ENCODE assay signal across 9 cellular contexts in genomic region chr1:228749765-228750164, GRCh38. TPM values are rescaled to one million over a fixed set of nuclear protein-coding genes. Genes with fewer than 3 reads are reported as not detected.
"Had no signal": no experiment of that assay in that cellular context is flagged by ENCODE, and none has a peak within 500 bp of the region (broad histone marks: within the 10 kb centered on the region; RNA-seq: fewer than 3 reads in every experiment).

No MANE protein-coding gene starts in this region.

- ATAC-seq: K562 had no signal

- DNase-seq: IMR-90, KBM-7, KG1 had no signal

- H3K27ac ChIP-seq: HL-60, KMS-11 had no signal

- FAIRE-seq: HTR-8/SVneo, K562 had no signal

- H3K9ac ChIP-seq: KMS-11 had no signal

- H3K4me3 ChIP-seq: K562 had no signal

- H3K4me2 ChIP-seq: KMS-11 had no signal

RNA-seq across cellular contexts. Expression of gene RHOU, which starts 14.5 kb away (rescaled TPM):
- total RNA-seq: HT1080 had no signal
- polyA plus RNA-seq: IgD-negative memory B cell, K562 had no signal
